ENCODE assay signal across 10 cellular contexts in the genomic region with DNA sequence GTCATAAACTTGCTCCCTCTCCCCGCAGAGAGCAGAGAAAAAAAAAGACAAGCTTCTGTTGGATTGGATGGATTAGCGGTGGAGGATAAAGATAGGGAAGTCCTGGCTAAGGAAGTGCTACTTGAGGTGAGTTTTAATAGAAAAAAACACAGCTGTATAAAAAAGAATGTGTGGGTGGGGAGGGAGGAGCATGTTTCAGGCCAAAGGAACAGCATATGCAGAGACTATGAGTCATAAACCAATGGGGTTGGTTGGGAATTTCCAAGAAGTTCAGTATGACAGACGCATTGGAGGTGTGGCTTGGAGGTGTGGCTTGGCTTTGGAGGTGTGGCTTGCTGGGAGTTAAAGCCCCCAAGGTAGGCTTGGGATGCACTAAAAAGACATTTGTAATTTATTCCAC.
DNase-seq lines count a peak whose midpoint lies in the region; ATAC-seq and TF ChIP-seq lines count a peak whose summit lies in the region.
"Had no signal": no experiment of that assay in that cellular context is flagged by ENCODE, and none has a peak within 500 bp of the region (broad histone marks: within the 10 kb centered on the region; RNA-seq: fewer than 3 reads in every experiment).

No MANE protein-coding gene starts in this region.

- H3K4me3 ChIP-seq in mesendoderm (ENCODE audit: low read length) = no peak overlapping the region
- H3K4me3 ChIP-seq in testis = no peak overlapping the region
- H3K4me3 ChIP-seq: HAP-1, upper lobe of left lung had no signal

- no peaks in the 10 kb centered on the region for H3K79me1 ChIP-seq in mesendoderm (ENCODE audit: low read length)

- no peak overlapping the region for H3K4me2 ChIP-seq in mesendoderm (ENCODE audit: low read length)

- H4K5ac ChIP-seq in mesendoderm (ENCODE audit: low read length) = no peak overlapping the region

- H2BK5ac ChIP-seq in mesendoderm (ENCODE audit: low read length) = no peak overlapping the region

- no peaks in the 10 kb centered on the region for H3K36me3 ChIP-seq in mesendoderm (ENCODE audit: control insufficient read depth, insufficient read depth, low read length)
- no peaks in the 10 kb centered on the region for H3K36me3 ChIP-seq in testis (ENCODE audit: low read depth, missing control alignments)
- H3K36me3 ChIP-seq: HAP-1, upper lobe of left lung had no signal

- intact Hi-C loops in testis (cut with DNase I; ENCODE audit: low total_unique reads) = no loop called here

- H3K4me1 ChIP-seq in mesendoderm (ENCODE audit: control insufficient read depth, low read depth, low read length) (no peaks in the 10 kb centered on the region), testis (no peaks in the 10 kb centered on the region)
- H3K4me1 ChIP-seq: HAP-1, upper lobe of left lung had no signal

- H3K9me3 ChIP-seq in testis = no peaks in the 10 kb centered on the region
- H3K9me3 ChIP-seq: HAP-1, upper lobe of left lung had no signal

- no peak overlapping the region for H3K9ac ChIP-seq in mesendoderm (ENCODE audit: low read length)

- no peak for TF ChIP-seq CTCF in testis (IDR thresholded peaks at IDR 0.05)

- no peak overlapping the region for H4K8ac ChIP-seq in mesendoderm (ENCODE audit: low read depth, low read length)

- H3K27me3 ChIP-seq in mesendoderm (ENCODE audit: insufficient read depth, low read length, poor library complexity) (no peaks in the 10 kb centered on the region), testis (no peaks in the 10 kb centered on the region)
- H3K27me3 ChIP-seq: upper lobe of left lung had no signal

- ATAC-seq in GM21515 (IDR thresholded peaks at IDR 0.05; ENCODE audit: unreplicated experiment) (peak; percentile 89), HG03575 (IDR thresholded peaks at IDR 0.05; ENCODE audit: extremely low read depth, insufficient number of reproducible peaks, low FRiP score, unreplicated experiment) (peak; percentile 88)

- H2AK5ac ChIP-seq in mesendoderm (ENCODE audit: low read length) = no peak overlapping the region

- DNase-seq in Daoy (ENCODE audit: low read depth) (peak; percentile 95), mesendoderm (peak; percentile 64), testis (no peak), HuH-7.5 (ENCODE audit: low spot score) (no peak), NCI-H1417 (lab: John Stamatoyannopoulos, UW) (no peak)
- peak; percentile 14 for DNase-seq in activated CD8-positive, alpha-beta memory T cell treated with anti-CD3 and anti-CD28 coated beads, Interleukin-2, amount 50 U/mL, for 4 hours
- DNase-seq: upper lobe of left lung had no signal

- H3K23ac ChIP-seq in mesendoderm (ENCODE audit: low read length) = no peak overlapping the region

- no peak overlapping the region for H2BK15ac ChIP-seq in mesendoderm (replicated peaks; ENCODE audit: low read depth)

- no peak overlapping the region for H3K27ac ChIP-seq in mesendoderm (ENCODE audit: low read depth, low read length)
- H3K27ac ChIP-seq in testis = no peak overlapping the region
- H3K27ac ChIP-seq: upper lobe of left lung had no signal

- no peak overlapping the region for H3K18ac ChIP-seq in mesendoderm (ENCODE audit: low read length)

- H3K56ac ChIP-seq in mesendoderm (ENCODE audit: low read length) = no peak overlapping the region

- no peak overlapping the region for H2BK120ac ChIP-seq in mesendoderm (ENCODE audit: low read depth, low read length)

- no peaks in the 10 kb centered on the region for H3K79me2 ChIP-seq in mesendoderm (ENCODE audit: control insufficient read depth, insufficient read depth, low read length)

- TF ChIP-seq POLR2A in testis (IDR thresholded peaks at IDR 0.05) = no peak

- H3K4ac ChIP-seq in mesendoderm (ENCODE audit: low read depth, low read length) = no peak overlapping the region

- no CpG with 5 or more reads among the region's 3 CpGs for WGBS in mesendoderm (ENCODE audit: extremely low coverage, insufficient coverage, low lambda C conversion rate)
- WGBS in testis, 2 donors = 50 to 69% methylated on average over 3 of the region's 3 CpGs

Comparison
In these comparisons a context has a peak if more than half of its experiments do, and no peak if none do; other contexts are left out.
1. DNase-seq: peak in Daoy (single experiment), activated CD8-positive, alpha-beta memory T cell treated with anti-CD3 and anti-CD28 coated beads, Interleukin-2, amount 50 U/mL, for 4 hours (single experiment) and mesendoderm (single experiment); none in testis (single experiment), HuH-7.5 (single experiment) and NCI-H1417 (0 of 3).